ENCODE assay signal across 1 cellular context in genomic region chr15:71551566-71551965, GRCh38.
TF ChIP-seq lines count a peak whose summit lies in the region.

No MANE protein-coding gene starts in this region.

TF ChIP-seq in SK-N-SH treated with all-trans-retinoic acid at 6 μM for 48 hours, 23 proteins besides CTCF, POLR2A, EP300 and RAD21:
- no peak for TF ChIP-seq ZNF70 (CRISPR knock-in tag; IDR thresholded peaks at IDR 0.05)
- TF ChIP-seq, protein P1, sequence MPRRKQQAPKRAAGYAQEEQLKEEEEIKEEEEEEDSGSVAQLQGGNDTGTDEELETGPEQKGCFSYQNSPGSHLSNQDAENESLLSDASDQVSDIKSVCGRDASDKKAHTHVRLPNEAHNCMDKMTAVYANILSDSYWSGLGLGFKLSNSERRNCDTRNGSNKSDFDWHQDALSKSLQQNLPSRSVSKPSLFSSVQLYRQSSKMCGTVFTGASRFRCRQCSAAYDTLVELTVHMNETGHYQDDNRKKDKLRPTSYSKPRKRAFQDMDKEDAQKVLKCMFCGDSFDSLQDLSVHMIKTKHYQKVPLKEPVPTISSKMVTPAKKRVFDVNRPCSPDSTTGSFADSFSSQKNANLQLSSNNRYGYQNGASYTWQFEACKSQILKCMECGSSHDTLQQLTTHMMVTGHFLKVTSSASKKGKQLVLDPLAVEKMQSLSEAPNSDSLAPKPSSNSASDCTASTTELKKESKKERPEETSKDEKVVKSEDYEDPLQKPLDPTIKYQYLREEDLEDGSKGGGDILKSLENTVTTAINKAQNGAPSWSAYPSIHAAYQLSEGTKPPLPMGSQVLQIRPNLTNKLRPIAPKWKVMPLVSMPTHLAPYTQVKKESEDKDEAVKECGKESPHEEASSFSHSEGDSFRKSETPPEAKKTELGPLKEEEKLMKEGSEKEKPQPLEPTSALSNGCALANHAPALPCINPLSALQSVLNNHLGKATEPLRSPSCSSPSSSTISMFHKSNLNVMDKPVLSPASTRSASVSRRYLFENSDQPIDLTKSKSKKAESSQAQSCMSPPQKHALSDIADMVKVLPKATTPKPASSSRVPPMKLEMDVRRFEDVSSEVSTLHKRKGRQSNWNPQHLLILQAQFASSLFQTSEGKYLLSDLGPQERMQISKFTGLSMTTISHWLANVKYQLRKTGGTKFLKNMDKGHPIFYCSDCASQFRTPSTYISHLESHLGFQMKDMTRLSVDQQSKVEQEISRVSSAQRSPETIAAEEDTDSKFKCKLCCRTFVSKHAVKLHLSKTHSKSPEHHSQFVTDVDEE (CRISPR knock-in tag; IDR thresholded peaks at IDR 0.05), result no peak
- TF ChIP-seq ZNF8 (CRISPR knock-in tag; IDR thresholded peaks at IDR 0.05), result no peak
- no peak for TF ChIP-seq RARB (CRISPR knock-in tag; IDR thresholded peaks at IDR 0.05)
- TF ChIP-seq, protein P2, sequence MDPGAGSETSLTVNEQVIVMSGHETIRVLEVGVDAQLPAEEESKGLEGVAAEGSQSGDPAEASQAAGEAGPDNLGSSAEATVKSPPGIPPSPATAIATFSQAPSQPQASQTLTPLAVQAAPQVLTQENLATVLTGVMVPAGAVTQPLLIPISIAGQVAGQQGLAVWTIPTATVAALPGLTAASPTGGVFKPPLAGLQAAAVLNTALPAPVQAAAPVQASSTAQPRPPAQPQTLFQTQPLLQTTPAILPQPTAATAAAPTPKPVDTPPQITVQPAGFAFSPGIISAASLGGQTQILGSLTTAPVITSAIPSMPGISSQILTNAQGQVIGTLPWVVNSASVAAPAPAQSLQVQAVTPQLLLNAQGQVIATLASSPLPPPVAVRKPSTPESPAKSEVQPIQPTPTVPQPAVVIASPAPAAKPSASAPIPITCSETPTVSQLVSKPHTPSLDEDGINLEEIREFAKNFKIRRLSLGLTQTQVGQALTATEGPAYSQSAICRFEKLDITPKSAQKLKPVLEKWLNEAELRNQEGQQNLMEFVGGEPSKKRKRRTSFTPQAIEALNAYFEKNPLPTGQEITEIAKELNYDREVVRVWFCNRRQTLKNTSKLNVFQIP (CRISPR knock-in tag; IDR thresholded peaks at IDR 0.05; ENCODE audit: borderline replicate concordance, low read depth), result no peak
- no peak for TF ChIP-seq ZNF565 (CRISPR knock-in tag; conservative IDR thresholded peaks at IDR 0.05; ENCODE audit: low read depth)
- no peak for TF ChIP-seq GLIS3 (CRISPR knock-in tag; IDR thresholded peaks at IDR 0.05)
- no peak for TF ChIP-seq TCF4 (CRISPR knock-in tag; IDR thresholded peaks at IDR 0.05; ENCODE audit: borderline replicate concordance)
- no peak for TF ChIP-seq CREB5 (CRISPR knock-in tag; IDR thresholded peaks at IDR 0.05; ENCODE audit: low read depth)
- TF ChIP-seq ARNTL (CRISPR knock-in tag; IDR thresholded peaks at IDR 0.05; ENCODE audit: borderline replicate concordance, low read depth), result no peak
- no peak for TF ChIP-seq CSRNP3 (CRISPR knock-in tag; IDR thresholded peaks at IDR 0.05)
- no peak for TF ChIP-seq TOX (CRISPR knock-in tag; IDR thresholded peaks at IDR 0.05; ENCODE audit: borderline replicate concordance)
- TF ChIP-seq PPARA (CRISPR knock-in tag; IDR thresholded peaks at IDR 0.05; ENCODE audit: borderline replicate concordance), result no peak
- no peak for TF ChIP-seq SNAI2 (CRISPR knock-in tag; IDR thresholded peaks at IDR 0.05)
- TF ChIP-seq, protein P3, sequence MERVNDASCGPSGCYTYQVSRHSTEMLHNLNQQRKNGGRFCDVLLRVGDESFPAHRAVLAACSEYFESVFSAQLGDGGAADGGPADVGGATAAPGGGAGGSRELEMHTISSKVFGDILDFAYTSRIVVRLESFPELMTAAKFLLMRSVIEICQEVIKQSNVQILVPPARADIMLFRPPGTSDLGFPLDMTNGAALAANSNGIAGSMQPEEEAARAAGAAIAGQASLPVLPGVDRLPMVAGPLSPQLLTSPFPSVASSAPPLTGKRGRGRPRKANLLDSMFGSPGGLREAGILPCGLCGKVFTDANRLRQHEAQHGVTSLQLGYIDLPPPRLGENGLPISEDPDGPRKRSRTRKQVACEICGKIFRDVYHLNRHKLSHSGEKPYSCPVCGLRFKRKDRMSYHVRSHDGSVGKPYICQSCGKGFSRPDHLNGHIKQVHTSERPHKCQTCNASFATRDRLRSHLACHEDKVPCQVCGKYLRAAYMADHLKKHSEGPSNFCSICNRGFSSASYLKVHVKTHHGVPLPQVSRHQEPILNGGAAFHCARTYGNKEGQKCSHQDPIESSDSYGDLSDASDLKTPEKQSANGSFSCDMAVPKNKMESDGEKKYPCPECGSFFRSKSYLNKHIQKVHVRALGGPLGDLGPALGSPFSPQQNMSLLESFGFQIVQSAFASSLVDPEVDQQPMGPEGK (CRISPR knock-in tag; IDR thresholded peaks at IDR 0.05; ENCODE audit: borderline replicate concordance), result no peak
- TF ChIP-seq CSDC2 (CRISPR knock-in tag; IDR thresholded peaks at IDR 0.05), result no peak
- no peak for TF ChIP-seq ESRRG (CRISPR knock-in tag; IDR thresholded peaks at IDR 0.05)
- TF ChIP-seq ISL1 (CRISPR knock-in tag; IDR thresholded peaks at IDR 0.05), result no peak
- no peak for TF ChIP-seq ZFP3 (CRISPR knock-in tag; IDR thresholded peaks at IDR 0.05)
TF ChIP-seq in SK-N-SH treated with all-trans-retinoic acid at 6 μM for 48 hours: peak in this region for 0.
